Comparison of ENCODE assay signal across 19 cellular contexts in genomic region chr14:25003537-25003936, GRCh38. TPM values are rescaled to one million over a fixed set of nuclear protein-coding genes. Genes with fewer than 3 reads are reported as not detected.
DNase-seq lines count a peak whose midpoint lies in the region; ATAC-seq and TF ChIP-seq lines count a peak whose summit lies in the region.
"Had no signal": no experiment of that assay in that cellular context is flagged by ENCODE, and none has a peak within 500 bp of the region (broad histone marks: within the 10 kb centered on the region; RNA-seq: fewer than 3 reads in every experiment).

No MANE protein-coding gene starts in this region.

- no peak overlapping the region for H3K27ac Mint-ChIP-seq in activated CD4-positive, alpha-beta memory T cell treated with anti-CD3 and anti-CD28 coated beads for 36 hours
- H3K27ac Mint-ChIP-seq: activated naive CD8-positive, alpha-beta T cell treated with anti-CD3 and anti-CD28 coated beads, Interleukin-2, amount 10 ng/mL, durations not matched to agents 7 days and 5 days; activated T-cell treated with anti-CD3 and anti-CD28 coated beads, Interleukin-2, amount 50 U/mL, for 24 hours; stimulated activated naive CD8-positive, alpha-beta T cell treated with anti-CD3 and anti-CD28 coated beads, Interleukin-15, amount 100 ng/mL, for 72 hours had no signal

- TF ChIP-seq CTCF in BJ (IDR thresholded peaks at IDR 0.05; ENCODE audit: insufficient read depth, low read depth, low read length) = no peak

- H3K36me3 Mint-ChIP-seq in activated CD4-positive, alpha-beta memory T cell treated with anti-CD3 and anti-CD28 coated beads for 36 hours = no peaks in the 10 kb centered on the region
- H3K36me3 Mint-ChIP-seq: activated naive CD8-positive, alpha-beta T cell treated with anti-CD3 and anti-CD28 coated beads, Interleukin-2, amount 10 ng/mL, durations not matched to agents 7 days and 5 days had no signal

- no peak overlapping the region for H3K9ac ChIP-seq in mesenchymal stem cell (ENCODE audit: low read length)
- H3K9ac ChIP-seq: KMS-11, parathyroid adenoma had no signal

- H3K4me3 ChIP-seq in BJ (ENCODE audit: low read depth, low read length) (no peak overlapping the region), mesenchymal stem cell (ENCODE audit: insufficient read depth in 1 of 2, low read depth in 1 of 2, low read length in 2 of 2) (no peak overlapping the region)
- H3K4me3 ChIP-seq: SK-N-MC had no signal

- no peak overlapping the region for H3K4me2 ChIP-seq in mesenchymal stem cell (ENCODE audit: low read length, poor library complexity, severe bottlenecking)
- H3K4me2 ChIP-seq: KMS-11 had no signal

- no peaks in the 10 kb centered on the region for H3K4me1 Mint-ChIP-seq in activated CD4-positive, alpha-beta memory T cell treated with anti-CD3 and anti-CD28 coated beads for 36 hours (ENCODE audit: low read depth)
- H3K4me1 Mint-ChIP-seq: activated naive CD8-positive, alpha-beta T cell treated with anti-CD3 and anti-CD28 coated beads, Interleukin-2, amount 10 ng/mL, durations not matched to agents 7 days and 5 days; stimulated activated naive CD8-positive, alpha-beta T cell treated with anti-CD3 and anti-CD28 coated beads, Interleukin-15, amount 100 ng/mL, for 72 hours had no signal

- no peak overlapping the region for H4K8ac ChIP-seq in mesenchymal stem cell (ENCODE audit: low read length)

- no peaks in the 10 kb centered on the region for H3K27me3 Mint-ChIP-seq in activated CD4-positive, alpha-beta memory T cell treated with anti-CD3 and anti-CD28 coated beads for 36 hours
- H3K27me3 Mint-ChIP-seq: activated naive CD8-positive, alpha-beta T cell treated with anti-CD3 and anti-CD28 coated beads, Interleukin-2, amount 10 ng/mL, durations not matched to agents 7 days and 5 days; stimulated activated naive CD8-positive, alpha-beta T cell treated with anti-CD3 and anti-CD28 coated beads, Interleukin-15, amount 100 ng/mL, for 72 hours had no signal

- WGBS in mesenchymal stem cell = no CpG with 5 or more reads among the region's 1 CpG

- POLR2A ChIA-PET in BJ (lab: Charles Lee) = no interaction called here
- POLR2A ChIA-PET in activated CD4-positive, alpha-beta memory T cell treated with anti-CD3 and anti-CD28 coated beads for 36 hours (lab: Charles Lee) = no interaction called here

- ATAC-seq in GM19351 (IDR thresholded peaks at IDR 0.05; ENCODE audit: unreplicated experiment) (no peak), HG03457 (IDR thresholded peaks at IDR 0.05; ENCODE audit: unreplicated experiment) (no peak)
- ATAC-seq: stimulated activated naive CD8-positive, alpha-beta T cell treated with anti-CD3 and anti-CD28 coated beads, Interleukin-15, amount 100 ng/mL, for 72 hours had no signal

- H3K14ac ChIP-seq in mesenchymal stem cell (ENCODE audit: low read length in 2 of 2) = no peak overlapping the region

- CTCF ChIA-PET in BJ (lab: Yijun Ruan, JAX) = no interaction called here
- CTCF ChIA-PET in activated CD4-positive, alpha-beta memory T cell treated with anti-CD3 and anti-CD28 coated beads for 36 hours (lab: Charles Lee) = no interaction called here

- H4K91ac ChIP-seq in mesenchymal stem cell (ENCODE audit: low read length) = no peak overlapping the region

- H3K36me3 ChIP-seq in BJ (ENCODE audit: control insufficient read depth, insufficient read depth, low read length) (no peaks in the 10 kb centered on the region), mesenchymal stem cell (ENCODE audit: control insufficient read depth in 1 of 2, insufficient read depth in 2 of 2, low read depth in 1 of 2, low read length in 2 of 2) (no peaks in the 10 kb centered on the region)

- no peaks in the 10 kb centered on the region for H3K4me1 ChIP-seq in mesenchymal stem cell (ENCODE audit: control insufficient read depth, insufficient read depth, low read depth, low read length)

- H2BK120ac ChIP-seq in mesenchymal stem cell (ENCODE audit: low read depth, low read length) = no peak overlapping the region

- no peak overlapping the region for H3K18ac ChIP-seq in mesenchymal stem cell (ENCODE audit: low read depth in 1 of 2, low read length in 2 of 2)

- no peak overlapping the region for H2AFZ ChIP-seq in mesenchymal stem cell (ENCODE audit: low read depth, low read length)
- H2AFZ ChIP-seq: parathyroid adenoma had no signal

- no peak overlapping the region for H3K4ac ChIP-seq in mesenchymal stem cell (ENCODE audit: low read depth in 1 of 2, low read length in 2 of 2)

- H3K23ac ChIP-seq in mesenchymal stem cell (ENCODE audit: low read length in 2 of 2) = no peak overlapping the region

- H3K79me1 ChIP-seq in mesenchymal stem cell (replicated peaks; ENCODE audit: low read length, poor library complexity, severe bottlenecking) = no peaks in the 10 kb centered on the region

- peak overlapping the region in 1 of 2 experiments; percentile 7 for H2BK12ac ChIP-seq in mesenchymal stem cell (ENCODE audit: low read length in 2 of 2)

- H3K9me3 ChIP-seq in mesenchymal stem cell (ENCODE audit: control insufficient read depth, low read length) = no peaks in the 10 kb centered on the region

- intact Hi-C loops in activated CD4-positive, alpha-beta memory T cell treated with anti-CD3 and anti-CD28 coated beads for 36 hours (cut with micrococcal nuclease) = no loop called here

- no peak overlapping the region for H2BK5ac ChIP-seq in mesenchymal stem cell (ENCODE audit: low read depth, low read length, poor library complexity, severe bottlenecking)

- H2AK5ac ChIP-seq in mesenchymal stem cell (ENCODE audit: low read length, severe bottlenecking) = no peak overlapping the region

- no peak overlapping the region for H3K27ac ChIP-seq in mesenchymal stem cell (ENCODE audit: low read length, poor library complexity, severe bottlenecking)
- H3K27ac ChIP-seq: KMS-11, parathyroid adenoma, SK-N-MC had no signal

- H2BK15ac ChIP-seq in mesenchymal stem cell (ENCODE audit: low read depth, poor library complexity, severe bottlenecking) = no peak overlapping the region

- H3K4me3 Mint-ChIP-seq in activated CD4-positive, alpha-beta memory T cell treated with anti-CD3 and anti-CD28 coated beads for 36 hours = no peak overlapping the region
- H3K4me3 Mint-ChIP-seq: activated naive CD8-positive, alpha-beta T cell treated with anti-CD3 and anti-CD28 coated beads, Interleukin-2, amount 10 ng/mL, durations not matched to agents 7 days and 5 days; activated T-cell treated with anti-CD3 and anti-CD28 coated beads, Interleukin-2, amount 50 U/mL, for 24 hours; stimulated activated naive CD8-positive, alpha-beta T cell treated with anti-CD3 and anti-CD28 coated beads, Interleukin-15, amount 100 ng/mL, for 72 hours had no signal

- no peaks in the 10 kb centered on the region for H3K9me3 Mint-ChIP-seq in activated CD4-positive, alpha-beta memory T cell treated with anti-CD3 and anti-CD28 coated beads for 36 hours
- H3K9me3 Mint-ChIP-seq: activated naive CD8-positive, alpha-beta T cell treated with anti-CD3 and anti-CD28 coated beads, Interleukin-2, amount 10 ng/mL, durations not matched to agents 7 days and 5 days; activated T-cell treated with anti-CD3 and anti-CD28 coated beads, Interleukin-2, amount 50 U/mL, for 24 hours; stimulated activated naive CD8-positive, alpha-beta T cell treated with anti-CD3 and anti-CD28 coated beads, Interleukin-15, amount 100 ng/mL, for 72 hours had no signal

- no peaks in the 10 kb centered on the region for H3K27me3 ChIP-seq in BJ (ENCODE audit: control insufficient read depth, insufficient read depth, low read length)
- no peaks in the 10 kb centered on the region for H3K27me3 ChIP-seq in mesenchymal stem cell (ENCODE audit: control insufficient read depth in 1 of 2, insufficient read depth in 1 of 2, low read length in 2 of 2)

- peak; percentile 28 for DNase-seq in BJ (ENCODE audit: low read depth)
- peak; percentile 9 for DNase-seq in M059J (ENCODE audit: low read depth)
- DNase-seq in fibroblast of peridontal ligament (ENCODE audit: extremely low read depth) = peak; percentile 13
- DNase-seq in mesenchymal stem cell = peak; percentile 39
- no peak for DNase-seq in DMS79 treated with DMSO at 0.1 percent for 48 hours (lab: John Stamatoyannopoulos, UW)
- DNase-seq in activated CD4-positive, alpha-beta memory T cell treated with anti-CD3 and anti-CD28 coated beads for 36 hours = no peak
- DNase-seq: activated CD4-positive, alpha-beta T cell treated with anti-CD3 and anti-CD28 coated beads, Interleukin-2, amount 50 U/mL, for 1 hour; activated naive CD8-positive, alpha-beta T cell treated with anti-CD3 and anti-CD28 coated beads, Interleukin-2, amount 10 ng/mL, durations not matched to agents 7 days and 5 days; activated T-cell treated with anti-CD3 and anti-CD28 coated beads, Interleukin-2, amount 50 U/mL, for 24 hours; COR-L47; GF-D8; NCI-H146; NCI-H510A; stimulated activated naive CD8-positive, alpha-beta T cell treated with anti-CD3 and anti-CD28 coated beads, Interleukin-15, amount 100 ng/mL, for 72 hours had no signal

RNA-seq across cellular contexts. Expression of gene STXBP6, which starts 46.4 kb away (rescaled TPM):
- 12.1 and 16.8 TPM in 2 replicates for polyA plus RNA-seq in BJ (2011; rRNA removed)
- polyA minus RNA-seq in BJ (2011; rRNA and poly(A)+ RNA removed) = 4.0 and 7.5 TPM in 2 replicates
- total RNA-seq in M059J (2014; rRNA removed; shearing (Covaris generic)) = 0.42 TPM in 1 of 2 replicates, not detected in the other
- polyA plus RNA-seq in mesenchymal stem cell (2013, experiment 1 of 2) = 9.7 TPM
- 11.0 TPM for polyA plus RNA-seq in mesenchymal stem cell (2013, experiment 2 of 2)
- not detected for total RNA-seq in activated CD4-positive, alpha-beta memory T cell treated with anti-CD3 and anti-CD28 coated beads for 36 hours
- total RNA-seq: activated naive CD8-positive, alpha-beta T cell treated with anti-CD3 and anti-CD28 coated beads, Interleukin-2, amount 10 ng/mL, durations not matched to agents 7 days and 5 days had no signal

Comparison
In these comparisons a context has a peak if more than half of its experiments do, and no peak if none do; other contexts are left out.
1. DNase-seq: peak in BJ (single experiment), M059J (single experiment), fibroblast of peridontal ligament (single experiment) and mesenchymal stem cell (single experiment); none in DMS79 treated with DMSO at 0.1 percent for 48 hours (single experiment) and activated CD4-positive, alpha-beta memory T cell treated with anti-CD3 and anti-CD28 coated beads for 36 hours (single experiment).